ENCODE assay signal across 10 cellular contexts in genomic region chr18:45449761-45450227, GRCh38.
A peak's percentile ranks its signal among the peaks of the same experiment; 100 is the strongest.
DNase-seq lines count a peak whose midpoint lies in the region; ATAC-seq and TF ChIP-seq lines count a peak whose summit lies in the region.
"Had no signal": no experiment of that assay in that cellular context is flagged by ENCODE, and none has a peak within 500 bp of the region (broad histone marks: within the 10 kb centered on the region; RNA-seq: fewer than 3 reads in every experiment).

No MANE protein-coding gene starts in this region.

- peaks cover 4% of the 10 kb centered on the region for H3K4me1 ChIP-seq in osteoblast (ENCODE audit: insufficient read depth, low read length)

- no peaks in the 10 kb centered on the region for H3K36me3 Mint-ChIP-seq in endothelial cell (ENCODE audit: low read depth, unreplicated experiment)

- H3K79me2 ChIP-seq in osteoblast (ENCODE audit: insufficient read depth, low read length) = no peaks in the 10 kb centered on the region

- no peak overlapping the region for H3K4me3 Mint-ChIP-seq in endothelial cell (ENCODE audit: unreplicated experiment)
- H3K4me3 Mint-ChIP-seq: activated naive CD8-positive, alpha-beta T cell treated with anti-CD3 and anti-CD28 coated beads, Interleukin-2, amount 50 U/mL, for 24 hours had no signal

- H3K27me3 Mint-ChIP-seq in endothelial cell (ENCODE audit: unreplicated experiment) = no peaks in the 10 kb centered on the region

- no peaks in the 10 kb centered on the region for H3K36me3 ChIP-seq in osteoblast (ENCODE audit: insufficient read depth, low read length)

- H3K4me2 ChIP-seq in osteoblast (ENCODE audit: insufficient read depth, low read length) = no peak overlapping the region

- DNase-seq in AG20443 (ENCODE audit: low spot score) (peak; percentile 66), NCI-H524 treated with DMSO at 0.1 percent for 48 hours (lab: John Stamatoyannopoulos, UW) (peak; percentile 76), fibroblast of villous mesenchyme (ENCODE audit: low read depth) (peak; percentile 10), osteoblast (ENCODE audit: insufficient read length, low spot score, missing footprints) (no peak), endothelial cell (ENCODE audit: low spot score) (no peak)
- DNase-seq in central memory CD4-positive, alpha-beta T cell = no peak
- DNase-seq: activated naive CD8-positive, alpha-beta T cell treated with anti-CD3 and anti-CD28 coated beads, Interleukin-2, amount 50 U/mL, for 24 hours; NCI-H1048 had no signal

- H3K27ac ChIP-seq in osteoblast (ENCODE audit: low read depth, low read length) = peak overlapping the region; percentile 35

- no peak for ATAC-seq in HG03460 (IDR thresholded peaks at IDR 0.05; ENCODE audit: unreplicated experiment)
- ATAC-seq in HG03280 (IDR thresholded peaks at IDR 0.05; ENCODE audit: unreplicated experiment) = no peak
- ATAC-seq: activated naive CD8-positive, alpha-beta T cell treated with anti-CD3 and anti-CD28 coated beads, Interleukin-2, amount 50 U/mL, for 24 hours had no signal

- peak overlapping the region; percentile 66 for H2AFZ ChIP-seq in osteoblast (ENCODE audit: low read length)

- no peaks in the 10 kb centered on the region for H3K9me3 Mint-ChIP-seq in endothelial cell (ENCODE audit: unreplicated experiment)
- H3K9me3 Mint-ChIP-seq: activated naive CD8-positive, alpha-beta T cell treated with anti-CD3 and anti-CD28 coated beads, Interleukin-2, amount 50 U/mL, for 24 hours had no signal

- no peaks in the 10 kb centered on the region for H4K20me1 ChIP-seq in osteoblast (ENCODE audit: insufficient read depth, low read length)

- no peaks in the 10 kb centered on the region for H3K4me1 Mint-ChIP-seq in endothelial cell (ENCODE audit: unreplicated experiment)
- H3K4me1 Mint-ChIP-seq: activated naive CD8-positive, alpha-beta T cell treated with anti-CD3 and anti-CD28 coated beads, Interleukin-2, amount 50 U/mL, for 24 hours had no signal

- no peak overlapping the region for H3K27ac Mint-ChIP-seq in endothelial cell (ENCODE audit: unreplicated experiment)
- H3K27ac Mint-ChIP-seq: activated naive CD8-positive, alpha-beta T cell treated with anti-CD3 and anti-CD28 coated beads, Interleukin-2, amount 50 U/mL, for 24 hours had no signal

- TF ChIP-seq CTCF in fibroblast of villous mesenchyme (IDR thresholded peaks at IDR 0.05; ENCODE audit: insufficient read depth, low read depth, low read length) (no peak), osteoblast (IDR thresholded peaks at IDR 0.05; ENCODE audit: extremely low read depth, low read depth, low read length) (no peak), endothelial cell (IDR thresholded peaks at IDR 0.05; ENCODE audit: unreplicated experiment) (no peak)

- peaks cover 4% of the 10 kb centered on the region for H3K27me3 ChIP-seq in osteoblast (ENCODE audit: insufficient read depth, low read length)

- H3K9me3 ChIP-seq in osteoblast (ENCODE audit: low read depth, low read length) = no peaks in the 10 kb centered on the region

- H3K4me3 ChIP-seq in fibroblast of villous mesenchyme (ENCODE audit: low read depth, low read length) = no peak overlapping the region
- no peak overlapping the region for H3K4me3 ChIP-seq in osteoblast (ENCODE audit: insufficient read depth, low read length)

Comparison
In these comparisons a context has a peak if more than half of its experiments do, and no peak if none do; other contexts are left out.
1. DNase-seq: peak in AG20443 (single experiment), NCI-H524 treated with DMSO at 0.1 percent for 48 hours (single experiment) and fibroblast of villous mesenchyme (single experiment); none in osteoblast (single experiment), endothelial cell (single experiment) and central memory CD4-positive, alpha-beta T cell (single experiment).